In genomic region chr19:11359421-11359820, GRCh38 we compare ENCODE assay signal across 21 cellular contexts. TPM values are rescaled to one million over a fixed set of nuclear protein-coding genes. Genes with fewer than 3 reads are reported as not detected.
DNase-seq lines count a peak whose midpoint lies in the region; ATAC-seq and TF ChIP-seq lines count a peak whose summit lies in the region.
"Had no signal": no experiment of that assay in that cellular context is flagged by ENCODE, and none has a peak within 500 bp of the region (broad histone marks: within the 10 kb centered on the region; RNA-seq: fewer than 3 reads in every experiment).

No MANE protein-coding gene starts in this region.

- TF ChIP-seq CTCF in RWPE1 (conservative IDR thresholded peaks at IDR 0.05; ENCODE audit: low read depth) (no peak), nephron (IDR thresholded peaks at IDR 0.05; ENCODE audit: unreplicated experiment in 3 of 3) (no peak)

- peaks cover 12% of the 10 kb centered on the region for H3K4me1 Mint-ChIP-seq in nephron
- H3K4me1 Mint-ChIP-seq in activated naive CD8-positive, alpha-beta T cell treated with anti-CD3 and anti-CD28 coated beads, Interleukin-2, amount 50 U/mL, for 24 hours: peaks cover 7% of the 10 kb centered on the region

- H3K9me3 Mint-ChIP-seq in nephron: no peaks in the 10 kb centered on the region
- no peaks in the 10 kb centered on the region for H3K9me3 Mint-ChIP-seq in activated naive CD8-positive, alpha-beta T cell treated with anti-CD3 and anti-CD28 coated beads, Interleukin-2, amount 50 U/mL, for 24 hours
- H3K9me3 Mint-ChIP-seq: CD4-positive, CD25-positive, alpha-beta regulatory T cell; CD8-positive, alpha-beta memory T cell; HFFc6; IgD-negative memory B cell had no signal

- POLR2A ChIA-PET in RWPE1 (lab: Yijun Ruan, JAX; ENCODE audit: low non-redundant PET): no interaction called here

- peak overlapping the region in 2 of 3 experiments; percentile 6 to 76 for H3K4me3 Mint-ChIP-seq in nephron
- no peak overlapping the region for H3K4me3 Mint-ChIP-seq in activated naive CD8-positive, alpha-beta T cell treated with anti-CD3 and anti-CD28 coated beads, Interleukin-2, amount 50 U/mL, for 24 hours
- H3K4me3 Mint-ChIP-seq: CD4-positive, CD25-positive, alpha-beta regulatory T cell; HFFc6; IgD-negative memory B cell had no signal

- DNase-seq in RWPE1 (ENCODE audit: low spot score) (peak; percentile 49), epithelial cell of prostate (ENCODE audit: low read depth, low spot score) (no peak), DMS153 (lab: John Stamatoyannopoulos, UW) (no peak), Right ventricle myocardium superior (no peak), NCI-H2107 treated with DMSO at 0.1 percent for 48 hours (lab: John Stamatoyannopoulos, UW; ENCODE audit: unreplicated experiment) (no peak)
- no peak for DNase-seq in activated naive CD8-positive, alpha-beta T cell treated with anti-CD3 and anti-CD28 coated beads, Interleukin-2, amount 50 U/mL, for 24 hours
- DNase-seq: ACHN; BE2C; C1 segment of cervical spinal cord; CD4-positive, CD25-positive, alpha-beta regulatory T cell; CD8-positive, alpha-beta memory T cell; COR-L47; DND-41; EL; GOT3; H7; HFFc6 had no signal

- CTCF ChIA-PET in RWPE1 (lab: Yijun Ruan, JAX): interaction anchor here (0.6 to 0.7 kb wide), 2 partner anchors 22 to 93 kb away, joined by 3 to 4 read pairs; no protein-coding TSS in a partner anchor

- no peak overlapping the region for H3K27ac Mint-ChIP-seq in nephron
- H3K27ac Mint-ChIP-seq in activated naive CD8-positive, alpha-beta T cell treated with anti-CD3 and anti-CD28 coated beads, Interleukin-2, amount 50 U/mL, for 24 hours: no peak overlapping the region
- H3K27ac Mint-ChIP-seq: HFFc6 had no signal

- H3K36me3 Mint-ChIP-seq in nephron (ENCODE audit: low read depth): peaks cover 7% of the 10 kb centered on the region
- H3K36me3 Mint-ChIP-seq in activated naive CD8-positive, alpha-beta T cell treated with anti-CD3 and anti-CD28 coated beads, Interleukin-2, amount 50 U/mL, for 24 hours (ENCODE audit: low read depth): no peaks in the 10 kb centered on the region
- H3K36me3 Mint-ChIP-seq: CD4-positive, CD25-positive, alpha-beta regulatory T cell; IgD-negative memory B cell had no signal

- no peak for ATAC-seq in activated naive CD8-positive, alpha-beta T cell treated with anti-CD3 and anti-CD28 coated beads, Interleukin-2, amount 50 U/mL, for 24 hours
- no peak for ATAC-seq in Right ventricle myocardium superior (ENCODE audit: poor library complexity)
- ATAC-seq: GM12878, HCT116 had no signal

- intact Hi-C loops in Right ventricle myocardium superior (cut with DNase I): no loop called here

- H3K27ac ChIP-seq in RWPE1: peak overlapping the region; percentile 41
- H3K27ac ChIP-seq in epithelial cell of prostate: peak overlapping the region; percentile 7

- peaks cover 36% of the 10 kb centered on the region for H3K27me3 Mint-ChIP-seq in nephron (ENCODE audit: low read depth)
- peaks cover 6% of the 10 kb centered on the region for H3K27me3 Mint-ChIP-seq in activated naive CD8-positive, alpha-beta T cell treated with anti-CD3 and anti-CD28 coated beads, Interleukin-2, amount 50 U/mL, for 24 hours
- H3K27me3 Mint-ChIP-seq: CD4-positive, CD25-positive, alpha-beta regulatory T cell had no signal

RNA-seq across cellular contexts. Expression of gene PLPPR2, which starts 4.2 kb away (rescaled TPM):
- 13.7 TPM for total RNA-seq in Right ventricle myocardium superior

RNA-seq across cellular contexts. Expression of gene CCDC159, which starts 13.1 kb away (rescaled TPM):
- 18.8 TPM for total RNA-seq in Right ventricle myocardium superior

RNA-seq across cellular contexts. Expression of gene TMEM205, which starts 13.4 kb away (rescaled TPM):
- 105 TPM for total RNA-seq in Right ventricle myocardium superior

RNA-seq across cellular contexts. Expression of gene SWSAP1, which starts 15.0 kb away (rescaled TPM):
- 1.2 TPM for total RNA-seq in Right ventricle myocardium superior

RNA-seq across cellular contexts. Expression of gene RAB3D, which starts 20.0 kb away (rescaled TPM):
- total RNA-seq in Right ventricle myocardium superior: 7.9 TPM
